26 cellular contexts compared by ENCODE assay signal in the genomic region with DNA sequence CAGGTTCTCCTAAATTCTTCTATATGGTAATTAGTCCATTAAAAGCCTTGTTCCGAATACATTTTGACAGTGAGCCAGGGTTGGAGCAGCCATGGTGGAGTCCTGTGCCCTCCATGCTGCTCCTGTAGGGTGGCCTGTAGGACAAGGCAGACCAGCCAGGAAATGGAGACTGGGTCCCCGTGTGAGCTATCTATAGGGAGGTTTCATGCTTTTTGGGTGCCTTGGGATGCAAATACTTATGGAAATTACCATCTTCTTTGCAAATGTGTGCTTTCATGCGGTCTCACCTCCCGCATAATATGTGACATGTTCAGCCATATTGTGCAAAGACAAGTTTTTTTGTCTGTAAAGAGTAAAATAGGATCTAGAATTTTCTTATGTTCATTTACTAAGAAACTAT.
"Had no signal": no experiment of that assay in that cellular context is flagged by ENCODE, and none has a peak within 500 bp of the region (broad histone marks: within the 10 kb centered on the region; RNA-seq: fewer than 3 reads in every experiment).

No MANE protein-coding gene starts in this region.

- H3K9me3 Mint-ChIP-seq: activated CD4-positive, alpha-beta memory T cell treated with anti-CD3 and anti-CD28 coated beads, Interleukin-2, amount 10 ng/mL, durations not matched to agents 7 days and 5 days; activated CD4-positive, alpha-beta T cell treated with anti-CD3 and anti-CD28 coated beads, Interleukin-2, amount 10 ng/mL, durations not matched to agents 7 days and 5 days; effector memory CD8-positive, alpha-beta T cell; nephron; stimulated activated naive B cell treated with anti-CD40 and anti-IgM and Interleukin-4, amounts not matched to agents 10 μg/mL and 1 μg/mL and 100 μg/mL, for 72 hours had no signal

- DNase-seq: activated CD4-positive, alpha-beta memory T cell treated with anti-CD3 and anti-CD28 coated beads, Interleukin-2, amount 10 ng/mL, durations not matched to agents 7 days and 5 days; activated CD4-positive, alpha-beta T cell treated with anti-CD3 and anti-CD28 coated beads, Interleukin-2, amount 10 ng/mL, durations not matched to agents 7 days and 5 days; activated gamma-delta T cell treated with Interleukin-2 at 50 U/mL for 16 hours; activated naive CD4-positive, alpha-beta T cell treated with anti-CD3 and anti-CD28 coated beads, Interleukin-2, amount 50 U/mL, for 16 hours; amniotic stem cell; caudate nucleus; cortex of kidney; effector memory CD8-positive, alpha-beta T cell; islet precursor cell; left ventricle myocardium superior; ovary; small intestine; stimulated activated CD4-positive, alpha-beta T cell treated with anti-CD3 and anti-CD28 coated beads, Interleukin-4, amount 100 ng/mL, for 24 hours; stimulated activated CD8-positive, alpha-beta memory T cell treated with anti-CD3 and anti-CD28 coated beads, Interleukin-4, amount 100 ng/mL, for 48 hours; stimulated activated naive B cell treated with anti-CD40 and anti-IgM and Interleukin-4, amounts not matched to agents 10 μg/mL and 1 μg/mL and 100 μg/mL, for 72 hours; thyroid gland; upper lobe of right lung had no signal

- H3K9me3 ChIP-seq: gastroesophageal sphincter, ovary, stomach, thyroid gland, upper lobe of right lung had no signal

- H3K79me2 ChIP-seq: hepatocyte had no signal

- H3K27ac ChIP-seq: brain microvascular endothelial cell, gastroesophageal sphincter, hepatocyte, ovary, stomach, thyroid gland, upper lobe of right lung, VCaP had no signal

- H3K4me3 ChIP-seq: gastroesophageal sphincter, hepatocyte, ovary, stomach, thyroid gland, upper lobe of right lung had no signal

- H3K4me1 ChIP-seq: gastroesophageal sphincter, upper lobe of right lung had no signal

- H3K36me3 ChIP-seq: brain microvascular endothelial cell, gastroesophageal sphincter, ovary, stomach, thyroid gland, upper lobe of right lung had no signal

- ATAC-seq: activated CD4-positive, CD25-positive, alpha-beta regulatory T cell treated with anti-CD3 and anti-CD28 coated beads, Interleukin-2, amount 50 U/mL, for 24 hours; effector memory CD8-positive, alpha-beta T cell; gastroesophageal sphincter; left ventricle myocardium superior; sciatic nerve; stimulated activated naive B cell treated with anti-CD40 and anti-IgM and Interleukin-4, amounts not matched to agents 10 μg/mL and 1 μg/mL and 100 μg/mL, for 72 hours; upper lobe of right lung had no signal

- H3K4me2 ChIP-seq: hepatocyte had no signal

- H3K27me3 ChIP-seq: brain microvascular endothelial cell, gastroesophageal sphincter, hepatocyte, ovary, stomach, thyroid gland, upper lobe of right lung had no signal

- H3K4me3 Mint-ChIP-seq: activated CD4-positive, alpha-beta memory T cell treated with anti-CD3 and anti-CD28 coated beads, Interleukin-2, amount 10 ng/mL, durations not matched to agents 7 days and 5 days; activated CD4-positive, alpha-beta T cell treated with anti-CD3 and anti-CD28 coated beads, Interleukin-2, amount 10 ng/mL, durations not matched to agents 7 days and 5 days; effector memory CD8-positive, alpha-beta T cell; nephron; stimulated activated naive B cell treated with anti-CD40 and anti-IgM and Interleukin-4, amounts not matched to agents 10 μg/mL and 1 μg/mL and 100 μg/mL, for 72 hours had no signal

- H3K27me3 Mint-ChIP-seq: activated CD4-positive, alpha-beta memory T cell treated with anti-CD3 and anti-CD28 coated beads, Interleukin-2, amount 10 ng/mL, durations not matched to agents 7 days and 5 days; activated CD4-positive, alpha-beta T cell treated with anti-CD3 and anti-CD28 coated beads, Interleukin-2, amount 10 ng/mL, durations not matched to agents 7 days and 5 days; effector memory CD8-positive, alpha-beta T cell; progenitor cell of endocrine pancreas; stimulated activated naive B cell treated with anti-CD40 and anti-IgM and Interleukin-4, amounts not matched to agents 10 μg/mL and 1 μg/mL and 100 μg/mL, for 72 hours had no signal

- H3K27ac Mint-ChIP-seq: effector memory CD8-positive, alpha-beta T cell; nephron; progenitor cell of endocrine pancreas; stimulated activated naive B cell treated with anti-CD40 and anti-IgM and Interleukin-4, amounts not matched to agents 10 μg/mL and 1 μg/mL and 100 μg/mL, for 72 hours had no signal

- H2AFZ ChIP-seq: hepatocyte had no signal
